In genomic region chr4:40514409-40515025, GRCh38 we compare ENCODE assay signal across 10 cellular contexts.
A peak's percentile ranks its signal among the peaks of the same experiment; 100 is the strongest.
DNase-seq lines count a peak whose midpoint lies in the region; ATAC-seq and TF ChIP-seq lines count a peak whose summit lies in the region.
"Had no signal": no experiment of that assay in that cellular context is flagged by ENCODE, and none has a peak within 500 bp of the region (broad histone marks: within the 10 kb centered on the region; RNA-seq: fewer than 3 reads in every experiment).

No MANE protein-coding gene starts in this region.

- peaks cover 4% of the 10 kb centered on the region for H3K36me3 Mint-ChIP-seq in type B pancreatic cell

- peak overlapping the region; percentile 85 for H3K27ac Mint-ChIP-seq in type B pancreatic cell

- no peak for ATAC-seq in heart right ventricle

- peaks cover 21% of the 10 kb centered on the region for H3K4me1 Mint-ChIP-seq in type B pancreatic cell (ENCODE audit: unreplicated experiment)

- no peak overlapping the region for H3K4me3 ChIP-seq in heart right ventricle
- H3K4me3 ChIP-seq: GM23248 had no signal

- H3K9me3 Mint-ChIP-seq in type B pancreatic cell: no peaks in the 10 kb centered on the region

- H3K9me3 ChIP-seq in heart right ventricle: no peaks in the 10 kb centered on the region

- H3K36me3 ChIP-seq in heart right ventricle: no peaks in the 10 kb centered on the region

- peak overlapping the region; percentile 85 for H3K4me3 Mint-ChIP-seq in type B pancreatic cell

- no peaks in the 10 kb centered on the region for H3K27me3 Mint-ChIP-seq in type B pancreatic cell

- intact Hi-C loops in heart right ventricle (cut with DNase I): no loop called here

- H3K4me1 ChIP-seq in heart right ventricle: peaks cover 0 to 14% (median 0%) of the 10 kb centered on the region in 9 donors

- peak; percentile 70 for DNase-seq in NCI-H1092 treated with DMSO at 0.1 percent for 48 hours (lab: John Stamatoyannopoulos, UW)
- DNase-seq in NCI-H1092 (lab: John Stamatoyannopoulos, UW): no peak
- peak; percentile 54 for DNase-seq in SW480 (ENCODE audit: low spot score)
- peak; percentile 86 for DNase-seq in kidney tubule cell (ENCODE audit: low spot score)
- DNase-seq in type B pancreatic cell (ENCODE audit: extremely low spot score, unreplicated experiment): no peak
- DNase-seq in OCI-M1 (lab: John Stamatoyannopoulos, UW): no peak
- DNase-seq in heart right ventricle: no peak
- no peak for DNase-seq in stimulated activated CD4-positive, alpha-beta T cell treated with anti-CD3 and anti-CD28 coated beads, Interleukin-4, amount 100 ng/mL, for 4 hours

- TF ChIP-seq CTCF in type B pancreatic cell (conservative IDR thresholded peaks at IDR 0.05) (no peak), heart right ventricle (IDR thresholded peaks at IDR 0.05) (no peak)

- 82 to 88% methylated on average over 17 of the region's 17 CpGs for WGBS in heart right ventricle, 2 donors

- no peak overlapping the region for H3K27ac ChIP-seq in heart right ventricle
- H3K27ac ChIP-seq: GM23248, HL-60 had no signal

- no peaks in the 10 kb centered on the region for H3K27me3 ChIP-seq in heart right ventricle

Comparison
In these comparisons a context has a peak if more than half of its experiments do, and no peak if none do; other contexts are left out.
1. DNase-seq: peak in NCI-H1092 treated with DMSO at 0.1 percent for 48 hours (single experiment), SW480 (single experiment) and kidney tubule cell (single experiment); none in NCI-H1092 (single experiment), type B pancreatic cell (single experiment), OCI-M1 (single experiment), heart right ventricle (0 of 2) and stimulated activated CD4-positive, alpha-beta T cell treated with anti-CD3 and anti-CD28 coated beads, Interleukin-4, amount 100 ng/mL, for 4 hours (0 of 2).